In the genomic region with DNA sequence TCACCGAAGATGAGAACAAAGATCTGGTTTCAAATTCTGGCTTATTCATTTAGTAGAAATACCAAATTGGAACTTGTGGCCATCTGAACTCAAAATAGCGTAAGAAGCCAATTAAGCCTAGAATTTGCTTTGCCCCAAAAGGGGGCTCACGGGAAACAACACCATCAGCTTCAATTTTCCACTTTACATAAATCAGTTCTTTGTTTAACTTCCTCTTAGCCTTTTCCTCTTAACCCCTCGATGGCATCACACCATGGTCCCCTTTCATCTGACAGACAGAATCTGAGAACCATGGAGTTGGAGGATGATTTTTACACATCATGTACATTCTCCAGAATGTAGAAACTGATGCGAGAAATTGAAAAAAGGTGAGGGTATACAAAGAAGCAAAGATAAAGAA, we compare ENCODE assay signal across 17 cellular contexts.
"Had no signal": no experiment of that assay in that cellular context is flagged by ENCODE, and none has a peak within 500 bp of the region (broad histone marks: within the 10 kb centered on the region; RNA-seq: fewer than 3 reads in every experiment).

No MANE protein-coding gene starts in this region.

- H3K27ac Mint-ChIP-seq: activated T-helper 1 cell treated with anti-CD3 and anti-CD28 coated beads, Interleukin-12 subunit alpha, Interleukin-12 subunit beta, Interleukin-2, Interleukin-4 antibody, amounts not matched to agents 30 ng/mL and 10 ng/mL and 1 ng/mL, durations not matched to agents 14 hours and 24 hours and 36 hours; dendritic cell treated with granulocyte-macrophage colony-stimulating factor and Interleukin-4, amounts not matched to agents 40 ng/mL and 50 ng/mL, for 4 days; mesothelial cell of epicardium; type B pancreatic cell had no signal

- H3K4me3 ChIP-seq: esophagus muscularis mucosa, gastroesophageal sphincter, heart left ventricle, lung, testis had no signal

- H3K36me3 ChIP-seq: esophagus muscularis mucosa, gastroesophageal sphincter, heart left ventricle had no signal

- H3K9me3 Mint-ChIP-seq: activated T-helper 1 cell treated with anti-CD3 and anti-CD28 coated beads, Interleukin-12 subunit alpha, Interleukin-12 subunit beta, Interleukin-2, Interleukin-4 antibody, amounts not matched to agents 30 ng/mL and 10 ng/mL and 1 ng/mL, durations not matched to agents 14 hours and 24 hours and 36 hours; dendritic cell treated with granulocyte-macrophage colony-stimulating factor and Interleukin-4, amounts not matched to agents 40 ng/mL and 50 ng/mL, for 4 days; mesothelial cell of epicardium; type B pancreatic cell had no signal

- H3K27me3 Mint-ChIP-seq: dendritic cell treated with granulocyte-macrophage colony-stimulating factor and Interleukin-4, amounts not matched to agents 40 ng/mL and 50 ng/mL, for 4 days; type B pancreatic cell had no signal

- DNase-seq: activated CD4-positive, alpha-beta T cell treated with anti-CD3 and anti-CD28 coated beads, Interleukin-2, amount 50 U/mL, for 1 hour; activated CD4-positive, CD25-positive, alpha-beta regulatory T cell treated with anti-CD3 and anti-CD28 coated beads, Interleukin-2, amount 50 U/mL, for 72 hours; activated gamma-delta T cell treated with Interleukin-2 at 50 U/mL for 16 hours; effector memory CD4-positive, alpha-beta T cell; heart left ventricle; kidney; retina; stimulated activated CD4-positive, alpha-beta T cell treated with anti-CD3 and anti-CD28 coated beads, Interleukin-2, amount 100 ng/mL, for 24 hours; testis had no signal

- H3K36me3 Mint-ChIP-seq: mesothelial cell of epicardium had no signal

- ATAC-seq: gastroesophageal sphincter, heart left ventricle, left lobe of liver had no signal

- H3K27ac ChIP-seq: esophagus muscularis mucosa, gastroesophageal sphincter, heart left ventricle, testis had no signal

- H3K4me1 ChIP-seq: testis had no signal

- H3K27me3 ChIP-seq: esophagus muscularis mucosa, gastroesophageal sphincter, heart left ventricle, testis had no signal

- H3K4me3 Mint-ChIP-seq: activated T-helper 1 cell treated with anti-CD3 and anti-CD28 coated beads, Interleukin-12 subunit alpha, Interleukin-12 subunit beta, Interleukin-2, Interleukin-4 antibody, amounts not matched to agents 30 ng/mL and 10 ng/mL and 1 ng/mL, durations not matched to agents 14 hours and 24 hours and 36 hours; dendritic cell treated with granulocyte-macrophage colony-stimulating factor and Interleukin-4, amounts not matched to agents 40 ng/mL and 50 ng/mL, for 4 days; mesothelial cell of epicardium; type B pancreatic cell had no signal

- H3K9me3 ChIP-seq: esophagus muscularis mucosa, gastroesophageal sphincter, heart left ventricle, testis had no signal
